ENCODE assay signal across 7 cellular contexts in genomic region chr12:109714913-109715244, GRCh38. TPM values are rescaled to one million over a fixed set of nuclear protein-coding genes. Genes with fewer than 3 reads are reported as not detected.
DNase-seq lines count a peak whose midpoint lies in the region; ATAC-seq and TF ChIP-seq lines count a peak whose summit lies in the region.

No MANE protein-coding gene starts in this region.

- peak overlapping the region; percentile 50 for H3K4me3 ChIP-seq in HEK293 (ENCODE audit: low read depth, low read length)
- H3K4me3 ChIP-seq in WERI-Rb-1 (ENCODE audit: low read depth, low read length) = peak overlapping the region; percentile 91
- peak overlapping the region; percentile 32 for H3K4me3 ChIP-seq in iPS-18a (ENCODE audit: low read length)
- peak overlapping the region; percentile 79 for H3K4me3 ChIP-seq in smooth muscle cell

- H3K79me2 ChIP-seq in smooth muscle cell (ENCODE audit: low read depth) = no peaks in the 10 kb centered on the region

- 61% methylated on average over 13 of the region's 13 CpGs for WGBS in smooth muscle cell (ENCODE audit: low lambda C conversion rate)

- peak overlapping the region; percentile 100 for H3K4me2 ChIP-seq in smooth muscle cell

- H3K36me3 ChIP-seq in HEK293 (ENCODE audit: control insufficient read depth in 2 of 2, insufficient read depth in 1 of 2, low read length in 2 of 2) = no peaks in the 10 kb centered on the region
- H3K36me3 ChIP-seq in WERI-Rb-1 = peaks cover 43% of the 10 kb centered on the region
- no peaks in the 10 kb centered on the region for H3K36me3 ChIP-seq in iPS-18a (ENCODE audit: control insufficient read depth, low read depth, low read length)
- no peaks in the 10 kb centered on the region for H3K36me3 ChIP-seq in smooth muscle cell (ENCODE audit: low read depth)

- no peak for ATAC-seq in GM21529 (IDR thresholded peaks at IDR 0.05; ENCODE audit: unreplicated experiment)

- H2AFZ ChIP-seq in smooth muscle cell (ENCODE audit: low read depth) = no peak overlapping the region

- TF ChIP-seq CTCF in HEK293 (tag by site-specific recombination; IDR thresholded peaks at IDR 0.05) = no peak
- peak; percentile 22; the same call in 1 of the 2 replicates for TF ChIP-seq CTCF in WERI-Rb-1 (IDR thresholded peaks at IDR 0.05; ENCODE audit: low read depth, low read length)
- TF ChIP-seq CTCF in smooth muscle cell (IDR thresholded peaks at IDR 0.05; ENCODE audit: borderline replicate concordance, insufficient read depth, poor library complexity, severe bottlenecking) = no peak

- POLR2A ChIA-PET in HEK293 (lab: Yijun Ruan, JAX) = no interaction called here

- H3K4me1 ChIP-seq in HEK293 (ENCODE audit: control insufficient read depth, insufficient read depth, low read length) (no peaks in the 10 kb centered on the region), iPS-18a (ENCODE audit: control insufficient read depth, low read depth, low read length) (peaks cover 16% of the 10 kb centered on the region), smooth muscle cell (ENCODE audit: low read depth) (peaks cover 31% of the 10 kb centered on the region)

- peaks cover 20% of the 10 kb centered on the region for H4K20me1 ChIP-seq in smooth muscle cell (ENCODE audit: low read depth)

- no peaks in the 10 kb centered on the region for H3F3A ChIP-seq in smooth muscle cell (ENCODE audit: low read depth)

- H3K27ac ChIP-seq in HEK293 (ENCODE audit: extremely low read depth, low read depth, low read length) (no peak overlapping the region), WERI-Rb-1 (peak overlapping the region; percentile 90), iPS-18a (ENCODE audit: low read length) (no peak overlapping the region), smooth muscle cell (ENCODE audit: low read depth) (no peak overlapping the region)

- H3K9ac ChIP-seq in iPS-18a (ENCODE audit: low read length) (no peak overlapping the region), smooth muscle cell (ENCODE audit: low read depth) (no peak overlapping the region)

- DNase-seq in WERI-Rb-1 (no peak), smooth muscle cell (lab: John Stamatoyannopoulos, UW; ENCODE audit: unreplicated experiment) (no peak), epidermal melanocyte (ENCODE audit: insufficient read length, low spot score) (no peak), NOMO-1 (lab: John Stamatoyannopoulos, UW; ENCODE audit: unreplicated experiment in 2 of 2) (no peak)

- no peaks in the 10 kb centered on the region for H3K9me3 ChIP-seq in HEK293 (ENCODE audit: control insufficient read depth, insufficient read depth, low read depth, low read length)
- H3K9me3 ChIP-seq in WERI-Rb-1 (ENCODE audit: severe bottlenecking) = no peaks in the 10 kb centered on the region
- H3K9me3 ChIP-seq in iPS-18a (ENCODE audit: control insufficient read depth, low read depth, low read length) = no peaks in the 10 kb centered on the region
- H3K9me3 ChIP-seq in smooth muscle cell (replicated peaks; ENCODE audit: low read depth) = no peaks in the 10 kb centered on the region

- H3K27me3 ChIP-seq in WERI-Rb-1 (ENCODE audit: insufficient read depth, low read depth, severe bottlenecking) (no peaks in the 10 kb centered on the region), iPS-18a (ENCODE audit: control insufficient read depth, insufficient read depth, low read length) (peaks cover 48% of the 10 kb centered on the region), smooth muscle cell (ENCODE audit: low read depth) (peaks cover 38% of the 10 kb centered on the region)

- CTCF ChIA-PET in HEK293 (lab: Yijun Ruan, JAX) = interaction anchor here (0.7 to 1.2 kb wide), 8 partner anchors 9 to 300 kb away, joined by 4 to 9 read pairs (median 6); no protein-coding TSS in a partner anchor

TF ChIP-seq in HEK293, 187 proteins besides CTCF, POLR2A, EP300 and RAD21:
- TF ChIP-seq ZNF121 (tag by site-specific recombination; IDR thresholded peaks at IDR 0.05) (no peak), GLIS2 (tag by site-specific recombination; IDR thresholded peaks at IDR 0.05) (peak; percentile 12)
TF ChIP-seq in HEK293: peak in this region for 1.

RNA-seq across cellular contexts. Expression of gene FAM222A, which starts 1.3 kb away (rescaled TPM):
- total RNA-seq in smooth muscle cell = 0.85 TPM in 2 replicates
- polyA plus RNA-seq in smooth muscle cell = 1.7 and 2.0 TPM in 2 replicates

Comparison
In these comparisons a context has a peak if more than half of its experiments do, and no peak if none do; other contexts are left out.
1. H3K4me3 ChIP-seq: peak in every context shown above with its lines; median percentile 91 in WERI-Rb-1; 79 in smooth muscle cell; 50 in HEK293; 32 in iPS-18a.